In genomic region chr11:36162909-36163434, GRCh38 we compare ENCODE assay signal across 1 cellular context.
A peak's percentile ranks its signal among the peaks of the same experiment; 100 is the strongest.
TF ChIP-seq lines count a peak whose summit lies in the region.

No MANE protein-coding gene starts in this region.

TF ChIP-seq in SK-N-SH, 30 proteins besides CTCF, POLR2A, EP300 and RAD21 (continued from another document):
- TF ChIP-seq PBX3 (IDR thresholded peaks at IDR 0.05) (peak; percentile 19; the same call in 1 of the 2 replicates), YY1 (IDR thresholded peaks at IDR 0.05; ENCODE audit: low read depth) (no peak), ZBTB33 (IDR thresholded peaks at IDR 0.05; ENCODE audit: borderline replicate concordance, low read depth) (no peak), RXRA (IDR thresholded peaks at IDR 0.05; ENCODE audit: borderline replicate concordance, low read depth) (no peak), EZH2phosphoT487 (IDR thresholded peaks at IDR 0.05; ENCODE audit: borderline replicate concordance, low read depth) (no peak), FOXJ3 (CRISPR knock-in tag; IDR thresholded peaks at IDR 0.05) (peak; percentile 88), RFX5 (IDR thresholded peaks at IDR 0.05; ENCODE audit: low read length) (no peak; the same call in 1 of the 2 replicates), GATA2 (CRISPR knock-in tag; IDR thresholded peaks at IDR 0.05) (peak; percentile 95), REST (IDR thresholded peaks at IDR 0.05; ENCODE audit: low read depth, low read length) (no peak), TCF12 (IDR thresholded peaks at IDR 0.05) (peak; percentile 32; the same call in 1 of the 2 replicates), MXI1 (IDR thresholded peaks at IDR 0.05; ENCODE audit: low read depth, low read length) (peak; percentile 67; the same call in 1 of the 2 replicates), TAF1 (IDR thresholded peaks at IDR 0.05; ENCODE audit: borderline replicate concordance, low read depth, low read length) (no peak), JUND (IDR thresholded peaks at IDR 0.05) (no peak), USF2 (IDR thresholded peaks at IDR 0.05; ENCODE audit: borderline replicate concordance, low read depth, low read length) (no peak), ELF1 (IDR thresholded peaks at IDR 0.05) (no peak), IRF3 (IDR thresholded peaks at IDR 0.05; ENCODE audit: low read depth, low read length) (no peak), POLR2AphosphoS5 (IDR thresholded peaks at IDR 0.05; ENCODE audit: low read depth, low read length) (no peak), GABPA (IDR thresholded peaks at IDR 0.05; ENCODE audit: low read depth) (no peak), SMC3 (IDR thresholded peaks at IDR 0.05; ENCODE audit: low read depth, low read length) (0 out of 2 replicates have a peak, but pooled peaks have one; percentile 7), MAX (IDR thresholded peaks at IDR 0.05; ENCODE audit: low read depth) (no peak)
